30 cellular contexts compared by ENCODE assay signal in the genomic region with DNA sequence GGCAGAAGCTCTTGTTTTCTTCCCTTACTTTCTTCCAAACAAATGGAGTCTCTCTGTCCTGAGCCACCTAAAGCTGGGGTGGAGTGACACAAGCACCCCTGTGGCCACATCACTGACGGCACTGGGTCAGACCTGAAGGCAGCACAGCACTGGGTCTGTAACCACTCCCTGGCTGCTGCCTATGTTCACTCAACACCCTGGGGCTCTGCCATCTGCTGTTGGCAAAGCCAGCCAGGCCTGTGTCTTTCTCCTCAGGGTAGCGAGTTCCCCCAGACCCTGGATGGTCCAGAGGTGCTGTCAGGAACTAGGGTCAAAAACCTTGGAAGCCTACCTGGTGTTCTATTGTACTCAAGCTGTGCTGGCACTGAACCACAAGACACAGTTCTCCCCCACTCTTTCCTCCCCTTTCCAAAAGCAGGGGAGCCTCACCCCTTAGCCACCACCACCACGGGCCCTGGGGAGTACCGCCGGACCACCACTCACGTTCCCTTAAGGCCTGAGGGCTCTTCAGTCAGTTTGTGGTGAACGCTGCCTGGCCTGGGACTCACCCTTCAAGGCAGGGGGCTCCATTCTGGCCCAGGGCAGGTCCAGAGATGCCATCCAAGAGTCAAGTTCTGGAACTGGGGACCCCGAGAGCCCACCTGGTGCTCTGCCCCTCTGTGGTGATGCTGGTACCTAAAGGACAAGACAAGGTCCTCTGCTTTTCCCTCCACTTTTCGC. TPM values are rescaled to one million over a fixed set of nuclear protein-coding genes. Genes with fewer than 3 reads are reported as not detected.
"Had no signal": no experiment of that assay in that cellular context is flagged by ENCODE, and none has a peak within 500 bp of the region (broad histone marks: within the 10 kb centered on the region; RNA-seq: fewer than 3 reads in every experiment).

No MANE protein-coding gene starts in this region.

- H3K4me1 ChIP-seq: breast epithelium had no signal

- ATAC-seq: activated T-cell treated with anti-CD3 and anti-CD28 coated beads, Interleukin-2, amount 50 U/mL, for 72 hours; Panc1; Right ventricle myocardium inferior; T-cell had no signal

- DNase-seq: activated CD4-positive, alpha-beta memory T cell treated with anti-CD3 and anti-CD28 coated beads for 36 hours; activated CD4-positive, alpha-beta T cell treated with anti-CD3 and anti-CD28 coated beads, Interleukin-2, amount 10 ng/mL, durations not matched to agents 7 days and 5 days; activated CD4-positive, CD25-positive, alpha-beta regulatory T cell; activated naive CD4-positive, alpha-beta T cell; activated T-cell treated with anti-CD3 and anti-CD28 coated beads, Interleukin-2, amount 50 U/mL, for 72 hours; aorta; central memory CD4-positive, alpha-beta T cell; KG1; NCI-H1092; NCI-H1417; NCI-H1694; NCI-H2029; NCI-H345; NCI-H510A; NCI-H526 treated with DMSO at 0.1 percent for 48 hours; NK-92 treated with Interleukin-12 subunit alpha and Interleukin-12 subunit beta, amount 100 ng/mL, for 24 hours; OCI-M1; RPMI8226; T-cell; T-helper 2 cell; T1000 had no signal

- H3K27ac ChIP-seq: breast epithelium, SK-N-MC, VCaP had no signal

- H3K9me3 ChIP-seq: breast epithelium had no signal

- H3K36me3 ChIP-seq: breast epithelium had no signal

- H3K4me3 ChIP-seq: breast epithelium, SK-N-MC had no signal

RNA-seq across cellular contexts. Expression of gene TMEM271, which starts 31.5 kb away (rescaled TPM):
- total RNA-seq: activated CD4-positive, alpha-beta memory T cell treated with anti-CD3 and anti-CD28 coated beads for 36 hours; activated CD4-positive, alpha-beta T cell treated with anti-CD3 and anti-CD28 coated beads, Interleukin-2, amount 10 ng/mL, durations not matched to agents 7 days and 5 days; activated CD8-positive, alpha-beta memory T cell treated with anti-CD3 and anti-CD28 coated beads for 36 hours; activated T-cell treated with anti-CD3 and anti-CD28 coated beads, Interleukin-2, amount 50 U/mL, for 72 hours; activated T-helper 2 cell treated with anti-CD3 and anti-CD28 coated beads, Interferon-gamma antibody, Interleukin-2, Interleukin-4, amounts not matched to agents 10 μg/mL and 5 μg/mL and 100 μg/mL, durations not matched to agents 14 hours and 24 hours and 36 hours; aorta; breast epithelium; LHCN-M2; M059J; Right ventricle myocardium inferior; T-cell had no signal
